ENCODE assay signal across 1 cellular context in the genomic region with DNA sequence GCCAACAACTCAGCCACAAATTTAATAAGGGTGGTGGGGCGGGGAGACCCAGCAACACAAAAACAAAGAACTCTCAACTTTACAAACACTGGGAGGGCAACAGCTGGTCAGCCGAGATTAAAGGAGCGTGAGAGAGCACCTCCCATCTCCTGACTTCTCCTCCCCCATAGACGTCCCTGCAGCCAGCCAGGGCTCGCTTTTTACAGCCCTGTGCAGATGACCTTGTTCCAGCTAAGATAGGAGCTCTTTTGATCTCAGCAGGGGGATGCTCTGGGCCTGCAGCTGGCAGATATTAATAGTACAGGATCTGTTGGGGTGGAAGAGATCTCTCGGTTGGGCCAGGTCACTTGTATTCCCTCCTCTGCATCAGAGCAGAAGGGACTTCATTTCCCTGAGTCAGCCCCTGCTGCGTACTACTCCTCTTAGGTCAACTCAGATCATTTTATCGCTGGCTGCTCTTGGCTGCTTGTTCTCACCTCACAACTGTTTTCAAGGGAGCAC.
TF ChIP-seq lines count a peak whose summit lies in the region.

No MANE protein-coding gene starts in this region.

TF ChIP-seq in HepG2, 621 proteins besides CTCF, POLR2A, EP300 and RAD21 (continued from another document and continues in another):
- TF ChIP-seq ZNF576 (CRISPR knock-in tag; IDR thresholded peaks at IDR 0.05) (no peak), SMARCE1 (IDR thresholded peaks at IDR 0.05; ENCODE audit: borderline replicate concordance) (no peak), NR2F1 (CRISPR knock-in tag; IDR thresholded peaks at IDR 0.05) (peak in 1 of 2 experiments; percentile 46; a peak in 1 of 4 replicates), MED8 (CRISPR knock-in tag; IDR thresholded peaks at IDR 0.05; ENCODE audit: insufficient replicate concordance) (peak; percentile 40), RBM39 (IDR thresholded peaks at IDR 0.05; ENCODE audit: low read depth, low read length, poor library complexity, severe bottlenecking) (no peak), PAX8 (CRISPR knock-in tag; IDR thresholded peaks at IDR 0.05; ENCODE audit: borderline replicate concordance) (no peak), THAP11 (CRISPR knock-in tag; IDR thresholded peaks at IDR 0.05) (peak; percentile 17; the same call in 1 of the 2 replicates), FOSL2 (CRISPR knock-in tag; IDR thresholded peaks at IDR 0.05) (peak; percentile 46), IRX3 (CRISPR knock-in tag; IDR thresholded peaks at IDR 0.05; ENCODE audit: borderline replicate concordance, low read depth) (no peak), CSRNP1 (CRISPR knock-in tag; IDR thresholded peaks at IDR 0.05) (no peak), ZNF282 (IDR thresholded peaks at IDR 0.05; ENCODE audit: partially characterized antibody) (no peak), NFYC (CRISPR knock-in tag; IDR thresholded peaks at IDR 0.05) (0 out of 2 replicates have a peak, but pooled peaks have one; percentile 8), MXD4 (CRISPR knock-in tag; IDR thresholded peaks at IDR 0.05) (no peak), ZEB1 (IDR thresholded peaks at IDR 0.05; ENCODE audit: insufficient replicate concordance, low read depth) (peak; percentile 65), HOMEZ (CRISPR knock-in tag; IDR thresholded peaks at IDR 0.05; ENCODE audit: low read depth) (no peak), ZNF878 (CRISPR knock-in tag; IDR thresholded peaks at IDR 0.05) (no peak), PPARG (CRISPR knock-in tag; conservative IDR thresholded peaks at IDR 0.05) (peak; percentile 68), HBP1 (CRISPR knock-in tag; IDR thresholded peaks at IDR 0.05; ENCODE audit: low read depth) (no peak), RELA (CRISPR knock-in tag; IDR thresholded peaks at IDR 0.05) (no peak), ZNF383 (CRISPR knock-in tag; IDR thresholded peaks at IDR 0.05; ENCODE audit: borderline replicate concordance) (no peak), MBNL3 (CRISPR knock-in tag; conservative IDR thresholded peaks at IDR 0.05) (no peak), BRCA1 (CRISPR knock-in tag; IDR thresholded peaks at IDR 0.05) (no peak), ZBTB46 (CRISPR knock-in tag; IDR thresholded peaks at IDR 0.05; ENCODE audit: borderline replicate concordance) (no peak), ZNF749 (CRISPR knock-in tag; IDR thresholded peaks at IDR 0.05; ENCODE audit: borderline replicate concordance) (peak; percentile 32; the same call in 1 of the 2 replicates), KAT2B (IDR thresholded peaks at IDR 0.05; ENCODE audit: borderline replicate concordance, low read depth, low read length) (no peak), REXO4 (CRISPR knock-in tag; IDR thresholded peaks at IDR 0.05; ENCODE audit: borderline replicate concordance) (no peak), HES4 (CRISPR knock-in tag; IDR thresholded peaks at IDR 0.05; ENCODE audit: borderline replicate concordance) (no peak), EHMT2 (IDR thresholded peaks at IDR 0.05; ENCODE audit: borderline replicate concordance, low read depth, low read length) (no peak), DMAP1 (CRISPR knock-in tag; IDR thresholded peaks at IDR 0.05) (peak; percentile 33; the same call in 1 of the 2 replicates), FOXJ3 (CRISPR knock-in tag; IDR thresholded peaks at IDR 0.05; ENCODE audit: borderline replicate concordance) (peak; percentile 72; the same call in 1 of the 2 replicates), ZKSCAN1 (IDR thresholded peaks at IDR 0.05; ENCODE audit: low read length) (no peak), ZZZ3 (CRISPR knock-in tag; IDR thresholded peaks at IDR 0.05; ENCODE audit: borderline replicate concordance) (no peak), SOX13 (IDR thresholded peaks at IDR 0.05) (peak; percentile 75), SOX13 (CRISPR knock-in tag; conservative IDR thresholded peaks at IDR 0.05 in 1 of 2, IDR thresholded peaks at IDR 0.05 in 1 of 2) (peak in 1 of 2 experiments; percentile 89; a peak in 2 of 4 replicates), KLF15 (CRISPR knock-in tag; IDR thresholded peaks at IDR 0.05; ENCODE audit: borderline replicate concordance) (no peak)
- TF ChIP-seq, protein P1, sequence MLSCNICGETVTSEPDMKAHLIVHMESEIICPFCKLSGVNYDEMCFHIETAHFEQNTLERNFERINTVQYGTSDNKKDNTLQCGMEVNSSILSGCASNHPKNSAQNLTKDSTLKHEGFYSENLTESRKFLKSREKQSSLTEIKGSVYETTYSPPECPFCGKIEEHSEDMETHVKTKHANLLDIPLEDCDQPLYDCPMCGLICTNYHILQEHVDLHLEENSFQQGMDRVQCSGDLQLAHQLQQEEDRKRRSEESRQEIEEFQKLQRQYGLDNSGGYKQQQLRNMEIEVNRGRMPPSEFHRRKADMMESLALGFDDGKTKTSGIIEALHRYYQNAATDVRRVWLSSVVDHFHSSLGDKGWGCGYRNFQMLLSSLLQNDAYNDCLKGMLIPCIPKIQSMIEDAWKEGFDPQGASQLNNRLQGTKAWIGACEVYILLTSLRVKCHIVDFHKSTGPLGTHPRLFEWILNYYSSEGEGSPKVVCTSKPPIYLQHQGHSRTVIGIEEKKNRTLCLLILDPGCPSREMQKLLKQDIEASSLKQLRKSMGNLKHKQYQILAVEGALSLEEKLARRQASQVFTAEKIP (CRISPR knock-in tag; IDR thresholded peaks at IDR 0.05; ENCODE audit: borderline replicate concordance) = no peak
- TF ChIP-seq, protein P2, sequence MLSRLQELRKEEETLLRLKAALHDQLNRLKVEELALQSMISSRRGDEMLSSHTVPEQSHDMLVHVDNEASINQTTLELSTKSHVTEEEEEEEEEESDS (CRISPR knock-in tag; IDR thresholded peaks at IDR 0.05; ENCODE audit: borderline replicate concordance) = no peak
- TF ChIP-seq, protein P3, sequence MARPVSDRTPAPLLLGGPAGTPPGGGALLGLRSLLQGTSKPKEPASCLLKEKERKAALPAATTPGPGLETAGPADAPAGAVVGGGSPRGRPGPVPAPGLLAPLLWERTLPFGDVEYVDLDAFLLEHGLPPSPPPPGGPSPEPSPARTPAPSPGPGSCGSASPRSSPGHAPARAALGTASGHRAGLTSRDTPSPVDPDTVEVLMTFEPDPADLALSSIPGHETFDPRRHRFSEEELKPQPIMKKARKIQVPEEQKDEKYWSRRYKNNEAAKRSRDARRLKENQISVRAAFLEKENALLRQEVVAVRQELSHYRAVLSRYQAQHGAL (CRISPR knock-in tag; IDR thresholded peaks at IDR 0.05; ENCODE audit: not compliant biosample characterization) = no peak
- TF ChIP-seq, protein P4, sequence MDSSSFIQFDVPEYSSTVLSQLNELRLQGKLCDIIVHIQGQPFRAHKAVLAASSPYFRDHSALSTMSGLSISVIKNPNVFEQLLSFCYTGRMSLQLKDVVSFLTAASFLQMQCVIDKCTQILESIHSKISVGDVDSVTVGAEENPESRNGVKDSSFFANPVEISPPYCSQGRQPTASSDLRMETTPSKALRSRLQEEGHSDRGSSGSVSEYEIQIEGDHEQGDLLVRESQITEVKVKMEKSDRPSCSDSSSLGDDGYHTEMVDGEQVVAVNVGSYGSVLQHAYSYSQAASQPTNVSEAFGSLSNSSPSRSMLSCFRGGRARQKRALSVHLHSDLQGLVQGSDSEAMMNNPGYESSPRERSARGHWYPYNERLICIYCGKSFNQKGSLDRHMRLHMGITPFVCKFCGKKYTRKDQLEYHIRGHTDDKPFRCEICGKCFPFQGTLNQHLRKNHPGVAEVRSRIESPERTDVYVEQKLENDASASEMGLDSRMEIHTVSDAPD (CRISPR knock-in tag; IDR thresholded peaks at IDR 0.05) = no peak; the same call in 1 of the 2 replicates
- TF ChIP-seq, protein P5, sequence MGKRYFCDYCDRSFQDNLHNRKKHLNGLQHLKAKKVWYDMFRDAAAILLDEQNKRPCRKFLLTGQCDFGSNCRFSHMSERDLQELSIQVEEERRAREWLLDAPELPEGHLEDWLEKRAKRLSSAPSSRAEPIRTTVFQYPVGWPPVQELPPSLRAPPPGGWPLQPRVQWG (CRISPR knock-in tag; IDR thresholded peaks at IDR 0.05; ENCODE audit: borderline replicate concordance, low read depth) = no peak
- TF ChIP-seq, protein P6, sequence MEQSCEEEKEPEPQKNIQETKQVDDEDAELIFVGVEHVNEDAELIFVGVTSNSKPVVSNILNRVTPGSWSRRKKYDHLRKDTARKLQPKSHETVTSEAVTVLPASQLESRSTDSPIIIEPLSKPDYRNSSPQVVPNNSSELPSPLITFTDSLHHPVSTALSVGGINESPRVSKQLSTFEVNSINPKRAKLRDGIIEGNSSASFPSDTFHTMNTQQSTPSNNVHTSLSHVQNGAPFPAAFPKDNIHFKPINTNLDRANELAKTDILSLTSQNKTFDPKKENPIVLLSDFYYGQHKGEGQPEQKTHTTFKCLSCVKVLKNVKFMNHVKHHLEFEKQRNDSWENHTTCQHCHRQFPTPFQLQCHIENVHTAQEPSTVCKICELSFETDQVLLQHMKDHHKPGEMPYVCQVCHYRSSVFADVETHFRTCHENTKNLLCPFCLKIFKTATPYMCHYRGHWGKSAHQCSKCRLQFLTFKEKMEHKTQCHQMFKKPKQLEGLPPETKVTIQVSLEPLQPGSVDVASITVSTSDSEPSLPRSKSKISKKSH (CRISPR knock-in tag; IDR thresholded peaks at IDR 0.05; ENCODE audit: borderline replicate concordance) = no peak
- TF ChIP-seq, protein P7, sequence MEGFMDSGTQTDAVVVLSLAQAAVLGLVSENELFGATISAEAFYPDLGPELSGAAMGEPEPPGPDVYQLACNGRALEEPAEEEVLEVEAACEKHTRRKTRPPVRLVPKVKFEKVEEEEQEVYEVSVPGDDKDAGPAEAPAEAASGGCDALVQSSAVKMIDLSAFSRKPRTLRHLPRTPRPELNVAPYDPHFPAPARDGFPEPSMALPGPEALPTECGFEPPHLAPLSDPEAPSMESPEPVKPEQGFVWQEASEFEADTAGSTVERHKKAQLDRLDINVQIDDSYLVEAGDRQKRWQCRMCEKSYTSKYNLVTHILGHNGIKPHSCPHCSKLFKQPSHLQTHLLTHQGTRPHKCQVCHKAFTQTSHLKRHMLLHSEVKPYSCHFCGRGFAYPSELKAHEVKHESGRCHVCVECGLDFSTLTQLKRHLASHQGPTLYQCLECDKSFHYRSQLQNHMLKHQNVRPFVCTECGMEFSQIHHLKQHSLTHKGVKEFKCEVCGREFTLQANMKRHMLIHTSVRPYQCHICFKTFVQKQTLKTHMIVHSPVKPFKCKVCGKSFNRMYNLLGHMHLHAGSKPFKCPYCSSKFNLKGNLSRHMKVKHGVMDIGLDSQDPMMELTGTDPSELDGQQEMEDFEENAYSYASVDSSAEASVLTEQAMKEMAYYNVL (CRISPR knock-in tag; IDR thresholded peaks at IDR 0.05; ENCODE audit: borderline replicate concordance) = peak; percentile 74; the same call in 1 of the 2 replicates
- TF ChIP-seq, protein P8, sequence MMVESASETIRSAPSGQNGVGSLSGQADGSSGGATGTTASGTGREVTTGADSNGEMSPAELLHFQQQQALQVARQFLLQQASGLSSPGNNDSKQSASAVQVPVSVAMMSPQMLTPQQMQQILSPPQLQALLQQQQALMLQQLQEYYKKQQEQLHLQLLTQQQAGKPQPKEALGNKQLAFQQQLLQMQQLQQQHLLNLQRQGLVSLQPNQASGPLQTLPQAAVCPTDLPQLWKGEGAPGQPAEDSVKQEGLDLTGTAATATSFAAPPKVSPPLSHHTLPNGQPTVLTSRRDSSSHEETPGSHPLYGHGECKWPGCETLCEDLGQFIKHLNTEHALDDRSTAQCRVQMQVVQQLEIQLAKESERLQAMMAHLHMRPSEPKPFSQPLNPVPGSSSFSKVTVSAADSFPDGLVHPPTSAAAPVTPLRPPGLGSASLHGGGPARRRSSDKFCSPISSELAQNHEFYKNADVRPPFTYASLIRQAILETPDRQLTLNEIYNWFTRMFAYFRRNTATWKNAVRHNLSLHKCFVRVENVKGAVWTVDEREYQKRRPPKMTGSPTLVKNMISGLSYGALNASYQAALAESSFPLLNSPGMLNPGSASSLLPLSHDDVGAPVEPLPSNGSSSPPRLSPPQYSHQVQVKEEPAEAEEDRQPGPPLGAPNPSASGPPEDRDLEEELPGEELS (CRISPR knock-in tag; IDR thresholded peaks at IDR 0.05) = peak; percentile 91
